15 cellular contexts compared by ENCODE assay signal in genomic region chr16:82700541-82701240, GRCh38.
DNase-seq lines count a peak whose midpoint lies in the region; TF ChIP-seq lines count a peak whose summit lies in the region.
"Had no signal": no experiment of that assay in that cellular context is flagged by ENCODE, and none has a peak within 500 bp of the region (broad histone marks: within the 10 kb centered on the region; RNA-seq: fewer than 3 reads in every experiment).

No MANE protein-coding gene starts in this region.

- no peaks in the 10 kb centered on the region for H3K27me3 Mint-ChIP-seq in activated CD4-positive, alpha-beta T cell treated with anti-CD3 and anti-CD28 coated beads, Interleukin-2, amount 10 ng/mL, durations not matched to agents 24 days and 14 days

- H3K4me2 ChIP-seq in OCI-LY3 (ENCODE audit: low read length) (peak overlapping the region; percentile 8; the same call in 1 of the 2 replicates), smooth muscle cell (peak overlapping the region; percentile 68)
- H3K4me2 ChIP-seq: neural progenitor cell had no signal

- H3K27ac Mint-ChIP-seq in activated CD4-positive, alpha-beta T cell treated with anti-CD3 and anti-CD28 coated beads, Interleukin-2, amount 10 ng/mL, durations not matched to agents 24 days and 14 days = peak overlapping the region; percentile 53
- H3K27ac Mint-ChIP-seq: activated B cell treated with CpG ODN at 0.5 μM for 24 hours, neural progenitor cell had no signal

- no peak overlapping the region for H3K4me3 ChIP-seq in OCI-LY3 (ENCODE audit: low read length)
- no peak overlapping the region for H3K4me3 ChIP-seq in smooth muscle cell
- H3K4me3 ChIP-seq in vagina = no peak overlapping the region
- H3K4me3 ChIP-seq: neural progenitor cell, suprapubic skin had no signal

- H2AFZ ChIP-seq in OCI-LY3 (ENCODE audit: low read depth, low read length) = no peak overlapping the region
- H2AFZ ChIP-seq in smooth muscle cell (ENCODE audit: low read depth) = no peak overlapping the region
- H2AFZ ChIP-seq: neural progenitor cell had no signal

- peaks cover 13% of the 10 kb centered on the region for H3K4me1 ChIP-seq in OCI-LY3 (ENCODE audit: low read length)
- H3K4me1 ChIP-seq in smooth muscle cell (ENCODE audit: low read depth) = no peaks in the 10 kb centered on the region
- peaks cover 33% of the 10 kb centered on the region for H3K4me1 ChIP-seq in vagina

- H3K9ac ChIP-seq in OCI-LY3 (ENCODE audit: low read length) (no peak overlapping the region), smooth muscle cell (ENCODE audit: low read depth) (no peak overlapping the region)
- H3K9ac ChIP-seq: neural progenitor cell had no signal

- H4K20me1 ChIP-seq in OCI-LY3 (ENCODE audit: insufficient read depth, low read length) = no peaks in the 10 kb centered on the region
- no peaks in the 10 kb centered on the region for H4K20me1 ChIP-seq in smooth muscle cell (ENCODE audit: low read depth)

- H3F3A ChIP-seq in smooth muscle cell (ENCODE audit: low read depth) = no peaks in the 10 kb centered on the region

- intact Hi-C loops in activated CD4-positive, alpha-beta T cell treated with anti-CD3 and anti-CD28 coated beads, Interleukin-2, amount 10 ng/mL, durations not matched to agents 24 days and 14 days (cut with micrococcal nuclease) = loop anchor here (2.0 kb wide), 1 partner anchor 48 kb away; no protein-coding TSS in a partner anchor
- intact Hi-C loops in vagina (cut with DNase I) = no loop called here

- TF ChIP-seq CTCF in OCI-LY3 (IDR thresholded peaks at IDR 0.05; ENCODE audit: low read depth, low read length) (no peak), smooth muscle cell (IDR thresholded peaks at IDR 0.05; ENCODE audit: borderline replicate concordance, insufficient read depth, poor library complexity, severe bottlenecking) (no peak), vagina (IDR thresholded peaks at IDR 0.05) (no peak)

- no peak overlapping the region for H3K27ac ChIP-seq in OCI-LY3 (ENCODE audit: low read length)
- H3K27ac ChIP-seq in epithelial cell of prostate = peak overlapping the region; percentile 78
- peak overlapping the region; percentile 35 for H3K27ac ChIP-seq in smooth muscle cell (ENCODE audit: low read depth)
- H3K27ac ChIP-seq in vagina = no peak overlapping the region
- H3K27ac ChIP-seq: neural progenitor cell, suprapubic skin had no signal

- H3K36me3 ChIP-seq in OCI-LY3 (replicated peaks; ENCODE audit: low read depth, low read length) (no peaks in the 10 kb centered on the region), smooth muscle cell (ENCODE audit: low read depth) (no peaks in the 10 kb centered on the region), vagina (no peaks in the 10 kb centered on the region)
- H3K36me3 ChIP-seq: neural progenitor cell, suprapubic skin had no signal

- WGBS in smooth muscle cell (ENCODE audit: low lambda C conversion rate) = 50% methylated on average over 5 of the region's 5 CpGs

- H3K4me3 Mint-ChIP-seq in activated CD4-positive, alpha-beta T cell treated with anti-CD3 and anti-CD28 coated beads, Interleukin-2, amount 10 ng/mL, durations not matched to agents 24 days and 14 days = peak overlapping the region; percentile 33
- H3K4me3 Mint-ChIP-seq: activated B cell treated with CpG ODN at 0.5 μM for 24 hours, neural progenitor cell had no signal

- no peak for DNase-seq in activated CD4-positive, alpha-beta T cell treated with anti-CD3 and anti-CD28 coated beads, Interleukin-2, amount 10 ng/mL, durations not matched to agents 24 days and 14 days
- DNase-seq in activated CD4-positive, alpha-beta T cell treated with anti-CD3 and anti-CD28 coated beads, Interleukin-2, amount 50 U/mL, for 4 hours = no peak
- DNase-seq in epithelial cell of prostate (ENCODE audit: low read depth, low spot score) (no peak), smooth muscle cell (lab: John Stamatoyannopoulos, UW; ENCODE audit: unreplicated experiment) (no peak), vagina (ENCODE audit: extremely low spot score in 2 of 2) (no peak), 8988T (no peak)
- no peak for DNase-seq in NK-92 treated with Interleukin-12 subunit alpha and Interleukin-12 subunit beta, amount 100 ng/mL, for 24 hours (lab: John Stamatoyannopoulos, UW)
- DNase-seq: activated B cell treated with CpG ODN at 0.5 μM for 24 hours; activated naive CD4-positive, alpha-beta T cell treated with anti-CD3 and anti-CD28 coated beads, Interleukin-2, amount 50 U/mL, for 16 hours; GF-D8; NCI-H1417 treated with DMSO at 0.1 percent for 48 hours; stimulated activated CD4-positive, alpha-beta T cell treated with anti-CD3 and anti-CD28 coated beads, Interleukin-4, amount 100 ng/mL, for 1 hour had no signal

- peaks cover 7% of the 10 kb centered on the region for H3K9me3 Mint-ChIP-seq in activated CD4-positive, alpha-beta T cell treated with anti-CD3 and anti-CD28 coated beads, Interleukin-2, amount 10 ng/mL, durations not matched to agents 24 days and 14 days
- H3K9me3 Mint-ChIP-seq: activated B cell treated with CpG ODN at 0.5 μM for 24 hours, neural progenitor cell had no signal

- H3K36me3 Mint-ChIP-seq in activated CD4-positive, alpha-beta T cell treated with anti-CD3 and anti-CD28 coated beads, Interleukin-2, amount 10 ng/mL, durations not matched to agents 24 days and 14 days (ENCODE audit: low read depth) = no peaks in the 10 kb centered on the region
- H3K36me3 Mint-ChIP-seq: neural progenitor cell had no signal

- no peak for TF ChIP-seq POLR2A in vagina (IDR thresholded peaks at IDR 0.05)

- peaks cover 17% of the 10 kb centered on the region for H3K4me1 Mint-ChIP-seq in activated CD4-positive, alpha-beta T cell treated with anti-CD3 and anti-CD28 coated beads, Interleukin-2, amount 10 ng/mL, durations not matched to agents 24 days and 14 days
- H3K4me1 Mint-ChIP-seq: activated B cell treated with CpG ODN at 0.5 μM for 24 hours had no signal

- H3K27me3 ChIP-seq in OCI-LY3 (ENCODE audit: low read depth, low read length) (peaks cover 6% of the 10 kb centered on the region; the same call in 1 of the 2 replicates), smooth muscle cell (ENCODE audit: low read depth) (no peaks in the 10 kb centered on the region), vagina (no peaks in the 10 kb centered on the region)
- H3K27me3 ChIP-seq: neural progenitor cell, suprapubic skin had no signal

- H3K79me2 ChIP-seq in OCI-LY3 (ENCODE audit: low read length) (no peaks in the 10 kb centered on the region), smooth muscle cell (ENCODE audit: low read depth) (no peaks in the 10 kb centered on the region)

- H3K9me3 ChIP-seq in OCI-LY3 (ENCODE audit: insufficient read depth, low read length) = no peaks in the 10 kb centered on the region
- H3K9me3 ChIP-seq in smooth muscle cell (replicated peaks; ENCODE audit: low read depth) = no peaks in the 10 kb centered on the region
- H3K9me3 ChIP-seq in vagina = no peaks in the 10 kb centered on the region
- H3K9me3 ChIP-seq: suprapubic skin had no signal

Comparison
In these comparisons a context has a peak if more than half of its experiments do, and no peak if none do; other contexts are left out.
1. H3K27ac ChIP-seq: peak in epithelial cell of prostate (single experiment) and smooth muscle cell (single experiment); none in OCI-LY3 (single experiment) and vagina (single experiment).